9 cellular contexts compared by ENCODE assay signal in genomic region chr3:130107333-130107995, GRCh38. TPM values are rescaled to one million over a fixed set of nuclear protein-coding genes. Genes with fewer than 3 reads are reported as not detected.
"Had no signal": no experiment of that assay in that cellular context is flagged by ENCODE, and none has a peak within 500 bp of the region (broad histone marks: within the 10 kb centered on the region; RNA-seq: fewer than 3 reads in every experiment).

No MANE protein-coding gene starts in this region.

RNA-seq across cellular contexts. Expression of gene ALG1L2, which starts 25.8 kb away (rescaled TPM):
- total RNA-seq: liver, omental fat pad, pulmonary artery endothelial cell, right atrium auricular region, subcutaneous adipose tissue, suprapubic skin, thoracic aorta had no signal
- polyA plus RNA-seq: liver, mammary epithelial cell, ovary had no signal
